In the genomic region with DNA sequence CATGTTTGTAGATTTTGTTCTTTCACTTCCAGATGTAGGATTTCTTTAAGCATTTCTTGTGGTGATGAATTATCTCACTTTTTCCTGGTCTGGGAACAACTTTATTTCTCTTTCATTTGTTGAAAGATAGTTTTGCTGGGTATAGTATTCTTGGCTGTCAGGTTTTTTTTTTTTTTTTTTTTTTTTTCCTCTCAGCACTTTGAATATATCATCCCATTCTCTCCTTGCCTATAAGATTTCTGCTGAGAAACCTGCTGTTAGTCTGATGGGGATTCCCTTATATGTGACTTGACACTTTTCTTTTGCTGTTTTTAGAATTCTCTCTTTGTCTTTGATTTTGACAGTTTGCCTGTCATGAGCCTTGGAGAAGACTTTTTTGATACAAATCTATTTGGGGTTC, we compare ENCODE assay signal across 2 cellular contexts.
TF ChIP-seq lines count a peak whose summit lies in the region.

No MANE protein-coding gene starts in this region.

TF ChIP-seq in HepG2, 621 proteins besides CTCF, POLR2A, EP300 and RAD21:
- TF ChIP-seq RORA (CRISPR knock-in tag; IDR thresholded peaks at IDR 0.05) (no peak), ZFP1 (CRISPR knock-in tag; IDR thresholded peaks at IDR 0.05) (peak; percentile 35; the same call in 1 of the 2 replicates)

TF ChIP-seq in GM12878, 131 proteins besides CTCF, POLR2A, EP300 and RAD21:
- TF ChIP-seq NR2C1 (IDR thresholded peaks at IDR 0.05) (no peak), CBX5 (IDR thresholded peaks at IDR 0.05; ENCODE audit: low read depth) (peak; percentile 89), SP1 (IDR thresholded peaks at IDR 0.05; ENCODE audit: low read depth, low read length) (no peak), ZNF384 (IDR thresholded peaks at IDR 0.05; ENCODE audit: borderline replicate concordance, low read depth, low read length) (peak; percentile 32; the same call in 1 of the 2 replicates), ETV6 (conservative IDR thresholded peaks at IDR 0.05 in 1 of 2, IDR thresholded peaks at IDR 0.05 in 1 of 2; ENCODE audit: borderline replicate concordance in 1 of 2, low read depth in 1 of 2) (no peak)
